Comparison of ENCODE assay signal across 28 cellular contexts in genomic region chr9:65458465-65458864, GRCh38.
"Had no signal": no experiment of that assay in that cellular context is flagged by ENCODE, and none has a peak within 500 bp of the region (broad histone marks: within the 10 kb centered on the region; RNA-seq: fewer than 3 reads in every experiment).

No MANE protein-coding gene starts in this region.

- DNase-seq: activated CD4-positive, alpha-beta memory T cell treated with anti-CD3 and anti-CD28 coated beads for 36 hours; activated CD4-positive, alpha-beta T cell treated with anti-CD3 and anti-CD28 coated beads for 36 hours; activated CD4-positive, alpha-beta T cell treated with anti-CD3 and anti-CD28 coated beads, Interleukin-2, amount 10 ng/mL, durations not matched to agents 24 days and 14 days; activated CD4-positive, CD25-positive, alpha-beta regulatory T cell; activated CD4-positive, CD25-positive, alpha-beta regulatory T cell treated with anti-CD3 and anti-CD28 coated beads, Interleukin-2, amount 50 U/mL, for 72 hours; activated CD8-positive, alpha-beta memory T cell treated with anti-CD3 and anti-CD28 coated beads, Interleukin-2, amount 10 ng/mL, durations not matched to agents 7 days and 5 days; activated CD8-positive, alpha-beta memory T cell treated with anti-CD3 and anti-CD28 coated beads, Interleukin-2, amount 50 U/mL, for 4 hours; activated CD8-positive, alpha-beta T cell treated with anti-CD3 and anti-CD28 coated beads, Interleukin-2, amount 10 ng/mL, durations not matched to agents 7 days and 5 days; activated effector memory CD4-positive, alpha-beta T cell treated with anti-CD3 and anti-CD28 coated beads, Interleukin-2, amount 50 U/mL, for 16 hours; activated naive CD4-positive, alpha-beta T cell treated with anti-CD3 and anti-CD28 coated beads for 36 hours; activated naive CD8-positive, alpha-beta T cell treated with anti-CD3 and anti-CD28 coated beads, Interleukin-2, amount 10 ng/mL, durations not matched to agents 7 days and 5 days; activated T-cell treated with anti-CD3 and anti-CD28 coated beads, Interleukin-2, amount 50 U/mL, for 1 hour; activated T-cell treated with anti-CD3 and anti-CD28 coated beads, Interleukin-2, amount 50 U/mL, for 48 hours; central memory CD4-positive, alpha-beta T cell; cerebellar nuclear complex; colonic mucosa; effector CD8-positive, alpha-beta T cell; esophagus squamous epithelium; foreskin melanocyte; T-helper 2 cell had no signal

- H3K4me1 ChIP-seq: ascending aorta, breast epithelium, colonic mucosa, esophagus squamous epithelium, gastroesophageal sphincter had no signal

- H3K36me3 ChIP-seq: ascending aorta, breast epithelium, cardiac muscle cell, colonic mucosa, esophagus squamous epithelium, gastroesophageal sphincter had no signal

- H3K4me3 ChIP-seq: ascending aorta, breast epithelium, cardiac muscle cell, colonic mucosa, esophagus squamous epithelium, gastroesophageal sphincter had no signal

- FAIRE-seq: endometrium, endothelial cell of umbilical vein had no signal

- H3K27me3 ChIP-seq: ascending aorta, breast epithelium, cardiac muscle cell, colonic mucosa, esophagus squamous epithelium, gastroesophageal sphincter had no signal

- H3K9me3 ChIP-seq: ascending aorta, colonic mucosa, esophagus squamous epithelium, gastroesophageal sphincter had no signal

- ATAC-seq: activated CD4-positive, alpha-beta T cell treated with anti-CD3 and anti-CD28 coated beads for 36 hours; activated CD8-positive, alpha-beta memory T cell treated with anti-CD3 and anti-CD28 coated beads, Interleukin-2, amount 10 ng/mL, durations not matched to agents 7 days and 5 days; activated CD8-positive, alpha-beta T cell treated with anti-CD3 and anti-CD28 coated beads, Interleukin-2, amount 10 ng/mL, durations not matched to agents 7 days and 5 days; activated naive CD4-positive, alpha-beta T cell treated with anti-CD3 and anti-CD28 coated beads, Interleukin-2, amount 50 U/mL, for 72 hours; gastroesophageal sphincter had no signal

- H3K27ac ChIP-seq: ascending aorta, breast epithelium, cardiac muscle cell, colonic mucosa, epithelial cell of prostate, esophagus squamous epithelium, gastroesophageal sphincter had no signal
